Comparison of ENCODE assay signal across 18 cellular contexts in the genomic region with DNA sequence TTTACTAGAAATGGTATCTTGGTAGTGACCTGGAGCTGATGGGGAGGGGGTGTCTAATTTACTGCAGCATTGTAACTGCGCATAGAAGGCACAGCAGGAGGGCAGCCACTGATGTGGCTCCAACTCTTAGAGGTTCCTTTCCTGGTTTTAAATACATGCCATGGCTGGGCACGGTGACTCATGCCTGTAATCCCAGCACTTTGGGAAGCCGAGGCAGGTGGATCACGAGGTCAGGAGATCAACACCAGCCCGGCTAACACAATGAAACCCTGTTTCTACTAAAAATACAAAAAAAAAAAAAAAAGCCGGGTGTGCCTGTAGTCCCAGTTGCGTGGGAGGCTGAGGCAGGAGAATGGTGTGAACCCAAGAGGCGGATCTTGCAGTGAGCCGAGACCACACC. TPM values are rescaled to one million over a fixed set of nuclear protein-coding genes. Genes with fewer than 3 reads are reported as not detected.
DNase-seq lines count a peak whose midpoint lies in the region; ATAC-seq, FAIRE-seq and TF ChIP-seq lines count a peak whose summit lies in the region.
"Had no signal": no experiment of that assay in that cellular context is flagged by ENCODE, and none has a peak within 500 bp of the region (broad histone marks: within the 10 kb centered on the region; RNA-seq: fewer than 3 reads in every experiment).

No MANE protein-coding gene starts in this region.

- CTCF ChIA-PET in HepG2 (lab: Yijun Ruan, JAX; ENCODE audit: low intra/inter-chr PET ratio, low total read pairs) = no interaction called here

- H4K20me1 ChIP-seq in HepG2 (ENCODE audit: insufficient read depth, low read length) = no peaks in the 10 kb centered on the region
- H4K20me1 ChIP-seq: BLaER1 treated with 17β-estradiol and CSF1 and Interleukin-3, amounts not matched to agents 10 nM and 100 nM had no signal

- TF ChIP-seq EP300 in HepG2 (IDR thresholded peaks at IDR 0.05; ENCODE audit: low read depth in 2 of 2, low read length in 2 of 2) = no peak
- TF ChIP-seq EP300 in HepG2 (CRISPR knock-in tag; IDR thresholded peaks at IDR 0.05; ENCODE audit: borderline replicate concordance) = no peak

- no peak for TF ChIP-seq CTCF in HepG2 (CRISPR knock-in tag; IDR thresholded peaks at IDR 0.05)
- TF ChIP-seq CTCF in right lobe of liver (IDR thresholded peaks at IDR 0.05) = no peak
- no peak for TF ChIP-seq CTCF in bronchial epithelial cell (IDR thresholded peaks at IDR 0.05; ENCODE audit: insufficient read depth, low read length, severe bottlenecking)

- H3K4me2 ChIP-seq in HepG2 (ENCODE audit: low read depth, low read length) = no peak overlapping the region
- H3K4me2 ChIP-seq: BLaER1 treated with 17β-estradiol and CSF1 and Interleukin-3, amounts not matched to agents 10 nM and 100 nM had no signal

- TF ChIP-seq POLR2A in HepG2 (IDR thresholded peaks at IDR 0.05; ENCODE audit: insufficient read depth in 1 of 2, low read depth in 2 of 2, low read length in 2 of 2) (no peak), right lobe of liver (IDR thresholded peaks at IDR 0.05) (no peak)

- H3K27ac ChIP-seq in HepG2 (ENCODE audit: extremely low read length, insufficient read depth, low read length) = no peak overlapping the region
- no peak overlapping the region for H3K27ac ChIP-seq in right lobe of liver
- H3K27ac ChIP-seq: 22Rv1; BLaER1 treated with 17β-estradiol and CSF1 and Interleukin-3, amounts not matched to agents 10 nM and 100 nM had no signal

- H2AFZ ChIP-seq in HepG2 (ENCODE audit: low read length) = no peak overlapping the region

- POLR2A ChIA-PET in HepG2 (lab: Yijun Ruan, JAX) = no interaction called here

- in situ Hi-C loops in HepG2 (cut with HindIII; ENCODE audit: extremely low pct_ligation_motif_present, low pct_unique_long_range_greater_than_20kb) = loop anchor here (5.0 kb wide), 1 partner anchor 474 kb away; no protein-coding TSS in a partner anchor

- intact Hi-C loops in HepG2 (cut with micrococcal nuclease; ENCODE audit: unreplicated experiment) (no loop called here), right lobe of liver (cut with DNase I) (loop anchor here in 1 of 2 donors (5.0 kb wide), 1 partner anchor 474 kb away; no protein-coding TSS in a partner anchor)

- H3K27me3 ChIP-seq in HepG2 (ENCODE audit: control insufficient read depth in 1 of 2, insufficient read depth in 2 of 2, low read length in 2 of 2) (peaks cover 4 to 18% of the 10 kb centered on the region in 2 experiments; a peak in 2 of 5 replicates), right lobe of liver (no peaks in the 10 kb centered on the region), bronchial epithelial cell (ENCODE audit: control insufficient read depth, insufficient read depth, low read length) (no peaks in the 10 kb centered on the region)
- H3K27me3 ChIP-seq: BLaER1 treated with 17β-estradiol and CSF1 and Interleukin-3, amounts not matched to agents 10 nM and 100 nM had no signal

- H3K9me3 ChIP-seq in HepG2 (ENCODE audit: low read length) (no peaks in the 10 kb centered on the region), right lobe of liver (no peaks in the 10 kb centered on the region)

- TF ChIP-seq RAD21 in HepG2 (CRISPR knock-in tag; IDR thresholded peaks at IDR 0.05) = no peak

- H3K9ac ChIP-seq in HepG2 (ENCODE audit: insufficient read depth, low read depth, low read length) = no peak overlapping the region
- H3K9ac ChIP-seq: BLaER1 treated with 17β-estradiol and CSF1 and Interleukin-3, amounts not matched to agents 10 nM and 100 nM had no signal

- ATAC-seq in HepG2 (no peak), right lobe of liver (no peak), HG02571 (IDR thresholded peaks at IDR 0.05; ENCODE audit: unreplicated experiment) (no peak)
- ATAC-seq: CD8-positive, alpha-beta T cell; GM12878 had no signal

- DNase-seq in HepG2 (ENCODE audit: low spot score) (no peak), right lobe of liver (no peak), RCC 7860 (ENCODE audit: low spot score) (peak; percentile 16), bronchial epithelial cell (ENCODE audit: low read depth) (peak; percentile 11), inferior parietal cortex (ENCODE audit: extremely low spot score) (no peak)
- no peak for DNase-seq in activated T-cell treated with anti-CD3 and anti-CD28 coated beads, Interleukin-2, amount 50 U/mL, for 1 hour
- DNase-seq: Calu3; CD8-positive, alpha-beta T cell; DMS 273 treated with DMSO at 0.1 percent for 48 hours; DMS53; DND-41; EL; GOT3; H7 had no signal

- H3K79me2 ChIP-seq in HepG2 (ENCODE audit: insufficient read depth, low read length) = no peaks in the 10 kb centered on the region

- BruUV-seq in HepG2 (replicated peaks; lab: Mats Ljungman, UMichigan) = no TSS peak

- H3K4me1 ChIP-seq in HepG2 (ENCODE audit: insufficient read depth, low read length) (peaks cover 4% of the 10 kb centered on the region; the same call in 1 of the 2 replicates), right lobe of liver (no peaks in the 10 kb centered on the region)
- H3K4me1 ChIP-seq: BLaER1 treated with 17β-estradiol and CSF1 and Interleukin-3, amounts not matched to agents 10 nM and 100 nM had no signal

- FAIRE-seq in HepG2 (lab: Jason Lieb, UNC) (no peak), RCC 7860 (lab: Jason Lieb, UNC) (no peak), bronchial epithelial cell (lab: Jason Lieb, UNC) (no peak)
- FAIRE-seq: GM12878 had no signal

- WGBS in HepG2 (ENCODE audit: low lambda C conversion rate) = 11% methylated on average over 9 of the region's 9 CpGs
- 70% methylated on average over 2 of the region's 9 CpGs for WGBS in right lobe of liver (ENCODE audit: insufficient coverage, low coverage, low lambda C conversion rate, missing lambda C conversion rate)

- no peaks in the 10 kb centered on the region for H3K36me3 ChIP-seq in HepG2 (replicated peaks in 1 of 2; ENCODE audit: control insufficient read depth in 1 of 2, insufficient read depth in 2 of 2, low read length in 2 of 2)
- H3K36me3 ChIP-seq in right lobe of liver = no peaks in the 10 kb centered on the region
- H3K36me3 ChIP-seq in bronchial epithelial cell (ENCODE audit: control insufficient read depth, insufficient read depth, low read length) = no peaks in the 10 kb centered on the region
- H3K36me3 ChIP-seq: BLaER1 treated with 17β-estradiol and CSF1 and Interleukin-3, amounts not matched to agents 10 nM and 100 nM had no signal

- H3K4me3 ChIP-seq in HepG2 (replicated peaks in 1 of 3; ENCODE audit: insufficient read depth in 1 of 3, low read depth in 2 of 3, low read length in 3 of 3) (no peak overlapping the region), right lobe of liver (no peak overlapping the region), bronchial epithelial cell (ENCODE audit: low read depth, low read length) (no peak overlapping the region)
- H3K4me3 ChIP-seq: BLaER1 treated with 17β-estradiol and CSF1 and Interleukin-3, amounts not matched to agents 10 nM and 100 nM; GM12878 had no signal

TF ChIP-seq in HepG2, 621 proteins besides CTCF, POLR2A, EP300 and RAD21:
- TF ChIP-seq TGIF2 (CRISPR knock-in tag; IDR thresholded peaks at IDR 0.05) = no peak
- peak; percentile 44; the same call in 1 of the 2 replicates for TF ChIP-seq FOSL2 (CRISPR knock-in tag; IDR thresholded peaks at IDR 0.05)

RNA-seq across cellular contexts. Expression of a gene that starts 19.2 kb away (rescaled TPM):
- 328 and 434 TPM in 2 replicates for total RNA-seq in HepG2 (2016; rRNA removed; fragmentation: Illumina TruSeq; extraction: Trizol)
- 84.8 and 85.8 TPM in 2 replicates for total RNA-seq in HepG2 (2016; cell fraction: cytosol; rRNA removed; fragmentation: Illumina TruSeq; extraction: Trizol; ENCODE audit: low read depth)
- 342 and 456 TPM in 2 replicates for total RNA-seq in HepG2 (2016; cell fraction: insoluble cytoplasmic fraction; rRNA removed; fragmentation: Illumina TruSeq; extraction: Trizol)
- 120 and 126 TPM in 2 replicates for total RNA-seq in HepG2 (2016; cell fraction: membrane; rRNA removed; fragmentation: Illumina TruSeq; extraction: Trizol)
- total RNA-seq in HepG2 (2016; cell fraction: nucleus; rRNA removed; fragmentation: Illumina TruSeq; extraction: Trizol) = 120 and 123 TPM in 2 replicates
- 76.1 and 126 TPM in 2 replicates for polyA plus RNA-seq in HepG2 (2011; rRNA removed)
- 145 and 279 TPM in 2 replicates for polyA plus RNA-seq in HepG2 (2011; cell fraction: cytosol; rRNA removed)
- polyA plus RNA-seq in HepG2 (2011; cell fraction: nucleus; rRNA removed) = 27.0 and 43.3 TPM in 2 replicates
- 398 and 422 TPM in 2 replicates for polyA plus RNA-seq in HepG2 (2012)
- polyA plus RNA-seq in HepG2 (2016; cell fraction: cytosol; fragmentation: Illumina TruSeq; extraction: Trizol; ENCODE audit: low read depth) = 104 and 110 TPM in 2 replicates
- polyA plus RNA-seq in HepG2 (2016; cell fraction: insoluble cytoplasmic fraction; fragmentation: Illumina TruSeq; extraction: Trizol; ENCODE audit: low read depth) = 349 and 363 TPM in 2 replicates
- polyA plus RNA-seq in HepG2 (2016; cell fraction: membrane; fragmentation: Illumina TruSeq; extraction: Trizol; ENCODE audit: low read depth) = 98.3 and 117 TPM in 2 replicates
- polyA plus RNA-seq in HepG2 (2016; cell fraction: nucleus; fragmentation: Illumina TruSeq; extraction: Trizol; ENCODE audit: insufficient read depth, low read depth) = 155 and 162 TPM in 2 replicates
- polyA minus RNA-seq in HepG2 (2011; rRNA and poly(A)+ RNA removed; ENCODE audit: low replicate concordance) = 21.7 and 35.2 TPM in 2 replicates
- 78.6 and 85.8 TPM in 2 replicates for polyA minus RNA-seq in HepG2 (2011; cell fraction: cytosol; rRNA and poly(A)+ RNA removed)
- polyA minus RNA-seq in HepG2 (2011; cell fraction: nucleus; rRNA and poly(A)+ RNA removed) = 67.1 and 67.3 TPM in 2 replicates
- 100 to 1,000 TPM in 2 of 6 experiments, 10 to 100 TPM in 4; 44.0 to 171 (median 77.5) TPM for total RNA-seq in right lobe of liver
- 214 and 489 TPM in 2 replicates for total RNA-seq in bronchial epithelial cell

Comparison
In these comparisons a context has a peak if more than half of its experiments do, and no peak if none do; other contexts are left out.
1. DNase-seq: peak in RCC 7860 (single experiment) and bronchial epithelial cell (single experiment); none in HepG2 (single experiment), right lobe of liver (0 of 3), inferior parietal cortex (single experiment) and activated T-cell treated with anti-CD3 and anti-CD28 coated beads, Interleukin-2, amount 50 U/mL, for 1 hour (single experiment).